26 cellular contexts compared by ENCODE assay signal in genomic region chr3:46068526-46068925, GRCh38. TPM values are rescaled to one million over a fixed set of nuclear protein-coding genes. Genes with fewer than 3 reads are reported as not detected.
DNase-seq lines count a peak whose midpoint lies in the region; ATAC-seq and TF ChIP-seq lines count a peak whose summit lies in the region.
"Had no signal": no experiment of that assay in that cellular context is flagged by ENCODE, and none has a peak within 500 bp of the region (broad histone marks: within the 10 kb centered on the region; RNA-seq: fewer than 3 reads in every experiment).

No MANE protein-coding gene starts in this region.

- TF ChIP-seq CTCF in VCaP (conservative IDR thresholded peaks at IDR 0.05) (no peak), endothelial cell (IDR thresholded peaks at IDR 0.05; ENCODE audit: unreplicated experiment) (no peak), type B pancreatic cell (conservative IDR thresholded peaks at IDR 0.05) (no peak), chondrocyte (IDR thresholded peaks at IDR 0.05) (no peak)

- peak overlapping the region; percentile 13 for H3K27ac Mint-ChIP-seq in stimulated activated naive CD8-positive, alpha-beta T cell treated with anti-CD3 and anti-CD28 coated beads, Interleukin-15, Interleukin-2, amounts not matched to agents 100 ng/mL and 50 ng/mL, for 24 hours
- H3K27ac Mint-ChIP-seq in endothelial cell (ENCODE audit: unreplicated experiment) (peak overlapping the region; percentile 87), type B pancreatic cell (peak overlapping the region; percentile 1), chondrocyte (ENCODE audit: unreplicated experiment) (no peak overlapping the region)
- H3K27ac Mint-ChIP-seq: brain, nephron progenitor cell had no signal

- H3K27ac ChIP-seq in VCaP: peak overlapping the region; percentile 56
- H3K27ac ChIP-seq: esophagus muscularis mucosa, GM23248, hepatocyte, pancreas, right atrium auricular region had no signal

- no peak for DNase-seq in stimulated activated naive CD8-positive, alpha-beta T cell treated with anti-CD3 and anti-CD28 coated beads, Interleukin-15, Interleukin-2, amounts not matched to agents 100 U/mL and 50 U/mL, for 24 hours
- DNase-seq in endothelial cell (ENCODE audit: low spot score): no peak
- DNase-seq in type B pancreatic cell (ENCODE audit: extremely low spot score, unreplicated experiment): no peak
- no peak for DNase-seq in sciatic nerve (ENCODE audit: low spot score)
- DNase-seq in chondrocyte (ENCODE audit: low spot score): no peak
- DNase-seq: DMS53; effector CD8-positive, alpha-beta T cell; foreskin melanocyte; GDM1; GM23248; Karpas-422; NCI-H1694 treated with DMSO at 0.1 percent for 48 hours; NCI-H2171 treated with DMSO at 0.1 percent for 48 hours; NCI-H524; nephron progenitor cell; pancreas; upper lobe of left lung had no signal

- H3K4me1 Mint-ChIP-seq in stimulated activated naive CD8-positive, alpha-beta T cell treated with anti-CD3 and anti-CD28 coated beads, Interleukin-15, Interleukin-2, amounts not matched to agents 100 ng/mL and 50 ng/mL, for 24 hours (ENCODE audit: low read depth): peaks cover 84% of the 10 kb centered on the region
- peaks cover 48% of the 10 kb centered on the region for H3K4me1 Mint-ChIP-seq in endothelial cell (ENCODE audit: unreplicated experiment)
- H3K4me1 Mint-ChIP-seq in type B pancreatic cell (ENCODE audit: unreplicated experiment): peaks cover 19% of the 10 kb centered on the region
- H3K4me1 Mint-ChIP-seq in chondrocyte (ENCODE audit: low read depth): peaks cover 8% of the 10 kb centered on the region

- H3K36me3 Mint-ChIP-seq in stimulated activated naive CD8-positive, alpha-beta T cell treated with anti-CD3 and anti-CD28 coated beads, Interleukin-15, Interleukin-2, amounts not matched to agents 100 ng/mL and 50 ng/mL, for 24 hours (ENCODE audit: low read depth): no peaks in the 10 kb centered on the region
- H3K36me3 Mint-ChIP-seq in endothelial cell (ENCODE audit: low read depth, unreplicated experiment) (no peaks in the 10 kb centered on the region), type B pancreatic cell (peaks cover 3% of the 10 kb centered on the region), chondrocyte (ENCODE audit: low read depth) (peaks cover 7% of the 10 kb centered on the region)
- H3K36me3 Mint-ChIP-seq: brain had no signal

- H3K9me3 Mint-ChIP-seq in stimulated activated naive CD8-positive, alpha-beta T cell treated with anti-CD3 and anti-CD28 coated beads, Interleukin-15, Interleukin-2, amounts not matched to agents 100 ng/mL and 50 ng/mL, for 24 hours: no peaks in the 10 kb centered on the region
- H3K9me3 Mint-ChIP-seq in endothelial cell (ENCODE audit: unreplicated experiment) (no peaks in the 10 kb centered on the region), type B pancreatic cell (peaks cover 4% of the 10 kb centered on the region), chondrocyte (ENCODE audit: low read depth) (peaks cover 11% of the 10 kb centered on the region)

- intact Hi-C loops in sciatic nerve (cut with DNase I): no loop called here

- no peak for ATAC-seq in stimulated activated naive CD8-positive, alpha-beta T cell treated with anti-CD3 and anti-CD28 coated beads, Interleukin-15, Interleukin-2, amounts not matched to agents 100 U/mL and 50 U/mL, for 24 hours
- ATAC-seq in sciatic nerve (no peak), GM21723 (IDR thresholded peaks at IDR 0.05; ENCODE audit: unreplicated experiment) (no peak)
- ATAC-seq: left lobe of liver, Panc1, pancreas had no signal

- H3K27me3 Mint-ChIP-seq in stimulated activated naive CD8-positive, alpha-beta T cell treated with anti-CD3 and anti-CD28 coated beads, Interleukin-15, Interleukin-2, amounts not matched to agents 100 ng/mL and 50 ng/mL, for 24 hours: peaks cover 31% of the 10 kb centered on the region
- H3K27me3 Mint-ChIP-seq in endothelial cell (ENCODE audit: unreplicated experiment) (peaks cover 1% of the 10 kb centered on the region), type B pancreatic cell (peaks cover 3% of the 10 kb centered on the region), chondrocyte (ENCODE audit: low read depth) (peaks cover 49% of the 10 kb centered on the region)
- H3K27me3 Mint-ChIP-seq: brain had no signal

- H3K4me3 Mint-ChIP-seq in stimulated activated naive CD8-positive, alpha-beta T cell treated with anti-CD3 and anti-CD28 coated beads, Interleukin-15, Interleukin-2, amounts not matched to agents 100 ng/mL and 50 ng/mL, for 24 hours: no peak overlapping the region
- H3K4me3 Mint-ChIP-seq in endothelial cell (ENCODE audit: unreplicated experiment): no peak overlapping the region
- peak overlapping the region; percentile 15 for H3K4me3 Mint-ChIP-seq in type B pancreatic cell
- no peak overlapping the region for H3K4me3 Mint-ChIP-seq in chondrocyte (ENCODE audit: unreplicated experiment)
- H3K4me3 Mint-ChIP-seq: brain, nephron progenitor cell had no signal

RNA-seq across cellular contexts. Expression of gene XCR1, which starts 41.2 kb away (rescaled TPM):
- total RNA-seq in endothelial cell (ENCODE audit: unreplicated experiment) (not detected), type B pancreatic cell (ENCODE audit: low replicate concordance) (3.6 and 13.9 TPM in 2 replicates), sciatic nerve (0.27 TPM), chondrocyte (not detected in 3 replicates)
- total RNA-seq: GM23248, left lobe of liver, right atrium auricular region had no signal
